ENCODE assay signal across 12 cellular contexts in genomic region chr1:214447557-214447871, GRCh38.
DNase-seq lines count a peak whose midpoint lies in the region; ATAC-seq, FAIRE-seq and TF ChIP-seq lines count a peak whose summit lies in the region.
"Had no signal": no experiment of that assay in that cellular context is flagged by ENCODE, and none has a peak within 500 bp of the region (broad histone marks: within the 10 kb centered on the region; RNA-seq: fewer than 3 reads in every experiment).

No MANE protein-coding gene starts in this region.

- H3K4me2 ChIP-seq in HepG2 (ENCODE audit: low read depth, low read length) (peak overlapping the region; percentile 80), OCI-LY7 (ENCODE audit: low read length) (no peak overlapping the region)

- no peaks in the 10 kb centered on the region; a peak in 1 of 5 replicates for H3K27me3 ChIP-seq in HepG2 (ENCODE audit: control insufficient read depth in 1 of 2, insufficient read depth in 2 of 2, low read length in 2 of 2)
- H3K27me3 ChIP-seq in right lobe of liver = no peaks in the 10 kb centered on the region
- H3K27me3 ChIP-seq in adipocyte (replicated peaks; ENCODE audit: control insufficient read depth, insufficient read depth, low read length) = no peaks in the 10 kb centered on the region
- no peaks in the 10 kb centered on the region for H3K27me3 ChIP-seq in iPS DF 6.9 (ENCODE audit: control insufficient read depth, insufficient read depth, low read length)

- H3K79me2 ChIP-seq in HepG2 (ENCODE audit: insufficient read depth, low read length) = no peaks in the 10 kb centered on the region
- H3K79me2 ChIP-seq in OCI-LY7 (ENCODE audit: insufficient read depth, low read depth, low read length) = no peaks in the 10 kb centered on the region

- no peak for TF ChIP-seq RAD21 in HepG2 (CRISPR knock-in tag; IDR thresholded peaks at IDR 0.05)

- in situ Hi-C loops in HepG2 (cut with HindIII; ENCODE audit: extremely low pct_ligation_motif_present, low pct_unique_long_range_greater_than_20kb) = no loop called here

- TF ChIP-seq EP300 in HepG2 (IDR thresholded peaks at IDR 0.05; ENCODE audit: low read depth in 2 of 2, low read length in 2 of 2) (no peak), HepG2 (CRISPR knock-in tag; IDR thresholded peaks at IDR 0.05; ENCODE audit: borderline replicate concordance) (no peak)

- ATAC-seq in HepG2 (peak; percentile 30; the same call in 2 of the 3 replicates), right lobe of liver (no peak)
- ATAC-seq: natural killer cell treated with Interleukin-12 subunit alpha and Interleukin-12 subunit beta and Interleukin-15 and Interleukin-18, amount 100 ng/mL, for 72 hours had no signal

- H3K36me3 ChIP-seq in HepG2 (replicated peaks in 1 of 2; ENCODE audit: control insufficient read depth in 1 of 2, insufficient read depth in 2 of 2, low read length in 2 of 2) = 0 out of 5 replicates have a peak, but pooled peaks cover 0 to 2% of the 10 kb centered on the region in 2 experiments
- no peaks in the 10 kb centered on the region for H3K36me3 ChIP-seq in right lobe of liver
- H3K36me3 ChIP-seq in adipocyte (ENCODE audit: control insufficient read depth, insufficient read depth, low read length, severe bottlenecking) = peaks cover 3% of the 10 kb centered on the region
- no peaks in the 10 kb centered on the region for H3K36me3 ChIP-seq in iPS DF 6.9 (ENCODE audit: control insufficient read depth, insufficient read depth, low read length)
- no peaks in the 10 kb centered on the region for H3K36me3 ChIP-seq in OCI-LY7 (ENCODE audit: insufficient read depth, low read length)

- H3K4me1 ChIP-seq in HepG2 (ENCODE audit: insufficient read depth, low read length) (peaks cover 20% of the 10 kb centered on the region), right lobe of liver (no peaks in the 10 kb centered on the region), adipocyte (ENCODE audit: control insufficient read depth, insufficient read depth, low read length) (peaks cover 51% of the 10 kb centered on the region), iPS DF 6.9 (ENCODE audit: control insufficient read depth, insufficient read depth, low read length) (peaks cover 5% of the 10 kb centered on the region), OCI-LY7 (ENCODE audit: insufficient read depth, low read length, poor library complexity, severe bottlenecking) (no peaks in the 10 kb centered on the region)

- CTCF ChIA-PET in HepG2 (lab: Yijun Ruan, JAX; ENCODE audit: low intra/inter-chr PET ratio, low total read pairs) (no interaction called here), OCI-LY7 (lab: Charles Lee; ENCODE audit: unreplicated experiment) (no interaction called here)

- intact Hi-C loops in HepG2 (cut with micrococcal nuclease; ENCODE audit: unreplicated experiment) (loop anchor here (1.0 to 5.0 kb wide), 3 partner anchors 8 to 104 kb away; partner anchors contain the start of gene PTPN14), right lobe of liver (cut with DNase I) (no loop called here), OCI-LY7 (cut with micrococcal nuclease; ENCODE audit: unreplicated experiment) (no loop called here)

- H4K20me1 ChIP-seq in HepG2 (ENCODE audit: insufficient read depth, low read length) (no peaks in the 10 kb centered on the region), OCI-LY7 (ENCODE audit: insufficient read depth, low read length) (no peaks in the 10 kb centered on the region)

- H3K9ac ChIP-seq in HepG2 (ENCODE audit: insufficient read depth, low read depth, low read length) (peak overlapping the region; percentile 35), adipocyte (ENCODE audit: low read length) (peak overlapping the region; percentile 52)

- WGBS in HepG2 (ENCODE audit: low lambda C conversion rate) = 88% methylated on average over 2 of the region's 2 CpGs
- WGBS in right lobe of liver (ENCODE audit: insufficient coverage, low coverage, low lambda C conversion rate, missing lambda C conversion rate) = 88% methylated on average over 2 of the region's 2 CpGs
- WGBS in iPS DF 6.9 (ENCODE audit: insufficient coverage, insufficient read length) = no CpG with 5 or more reads among the region's 2 CpGs

- no peak for TF ChIP-seq CTCF in HepG2 (CRISPR knock-in tag; IDR thresholded peaks at IDR 0.05)
- TF ChIP-seq CTCF in right lobe of liver (IDR thresholded peaks at IDR 0.05) = no peak
- no peak for TF ChIP-seq CTCF in OCI-LY7 (conservative IDR thresholded peaks at IDR 0.05; ENCODE audit: low read length)

- H3K9me2 ChIP-seq in OCI-LY7 (ENCODE audit: insufficient read depth, low read length) = no peaks in the 10 kb centered on the region

- no peaks in the 10 kb centered on the region for H3K9me3 ChIP-seq in HepG2 (ENCODE audit: low read length)
- no peaks in the 10 kb centered on the region for H3K9me3 ChIP-seq in right lobe of liver
- no peaks in the 10 kb centered on the region for H3K9me3 ChIP-seq in adipocyte (ENCODE audit: control insufficient read depth, low read length)
- no peaks in the 10 kb centered on the region for H3K9me3 ChIP-seq in iPS DF 6.9 (ENCODE audit: control insufficient read depth, insufficient read depth, low read length)
- H3K9me3 ChIP-seq in OCI-LY7 (ENCODE audit: low read length) = no peaks in the 10 kb centered on the region

- H3K4me3 ChIP-seq in HepG2 (replicated peaks in 1 of 3; ENCODE audit: insufficient read depth in 1 of 3, low read depth in 2 of 3, low read length in 3 of 3) (peak overlapping the region in 2 of 3 experiments; percentile 56 to 62; a peak in 2 of 6 replicates), right lobe of liver (no peak overlapping the region), adipocyte (ENCODE audit: low read length) (peak overlapping the region; percentile 12), iPS DF 6.9 (ENCODE audit: low read length) (no peak overlapping the region), OCI-LY7 (ENCODE audit: low read depth, low read length, poor library complexity, severe bottlenecking) (no peak overlapping the region)
- H3K4me3 ChIP-seq: K562 had no signal

- H3K27ac ChIP-seq in HepG2 (ENCODE audit: extremely low read length, insufficient read depth, low read length) (peak overlapping the region; percentile 28), right lobe of liver (no peak overlapping the region), iPS DF 6.9 (ENCODE audit: low read length) (peak overlapping the region; percentile 32), temporal lobe (ENCODE audit: low read depth, low read length) (peak overlapping the region; percentile 67), OCI-LY7 (ENCODE audit: low read depth, low read length, poor library complexity, severe bottlenecking) (no peak overlapping the region)

- no peak overlapping the region for H2AFZ ChIP-seq in HepG2 (ENCODE audit: low read length)
- no peak overlapping the region for H2AFZ ChIP-seq in OCI-LY7 (ENCODE audit: low read length)

- no peak for DNase-seq in HepG2 (ENCODE audit: low spot score)
- DNase-seq in right lobe of liver = no peak
- DNase-seq in adipocyte (ENCODE audit: low read depth) = peak; percentile 35
- no peak for DNase-seq in iPS DF 6.9 (ENCODE audit: low read depth, low spot score)
- DNase-seq in T-helper 9 cell = no peak
- no peak for DNase-seq in OCI-LY7 (ENCODE audit: low spot score)
- DNase-seq in NCI-H524 (lab: John Stamatoyannopoulos, UW) = no peak
- DNase-seq: DND-41; stimulated activated CD4-positive, alpha-beta T cell treated with anti-CD3 and anti-CD28 coated beads, Interleukin-12 subunit alpha, Interleukin-12 subunit beta, amount 100 ng/mL, for 4 hours had no signal

- no TSS peak for BruUV-seq in HepG2 (replicated peaks; lab: Mats Ljungman, UMichigan)
- BruUV-seq in OCI-LY7 (replicated peaks; lab: Mats Ljungman, UMichigan) = no TSS peak

- FAIRE-seq in HepG2 (lab: Jason Lieb, UNC) = no peak
- FAIRE-seq: K562 had no signal

- TF ChIP-seq POLR2A in HepG2 (IDR thresholded peaks at IDR 0.05; ENCODE audit: insufficient read depth in 1 of 2, low read depth in 2 of 2, low read length in 2 of 2) (no peak), right lobe of liver (IDR thresholded peaks at IDR 0.05) (no peak)

- POLR2A ChIA-PET in HepG2 (lab: Yijun Ruan, JAX) (interaction anchor here (1.2 kb wide), 1 partner anchor 26 kb away, joined by 4 read pairs; no protein-coding TSS in a partner anchor), OCI-LY7 (lab: Charles Lee) (no interaction called here)

TF ChIP-seq in HepG2, 621 proteins besides CTCF, POLR2A, EP300 and RAD21:
- TF ChIP-seq, protein P1, sequence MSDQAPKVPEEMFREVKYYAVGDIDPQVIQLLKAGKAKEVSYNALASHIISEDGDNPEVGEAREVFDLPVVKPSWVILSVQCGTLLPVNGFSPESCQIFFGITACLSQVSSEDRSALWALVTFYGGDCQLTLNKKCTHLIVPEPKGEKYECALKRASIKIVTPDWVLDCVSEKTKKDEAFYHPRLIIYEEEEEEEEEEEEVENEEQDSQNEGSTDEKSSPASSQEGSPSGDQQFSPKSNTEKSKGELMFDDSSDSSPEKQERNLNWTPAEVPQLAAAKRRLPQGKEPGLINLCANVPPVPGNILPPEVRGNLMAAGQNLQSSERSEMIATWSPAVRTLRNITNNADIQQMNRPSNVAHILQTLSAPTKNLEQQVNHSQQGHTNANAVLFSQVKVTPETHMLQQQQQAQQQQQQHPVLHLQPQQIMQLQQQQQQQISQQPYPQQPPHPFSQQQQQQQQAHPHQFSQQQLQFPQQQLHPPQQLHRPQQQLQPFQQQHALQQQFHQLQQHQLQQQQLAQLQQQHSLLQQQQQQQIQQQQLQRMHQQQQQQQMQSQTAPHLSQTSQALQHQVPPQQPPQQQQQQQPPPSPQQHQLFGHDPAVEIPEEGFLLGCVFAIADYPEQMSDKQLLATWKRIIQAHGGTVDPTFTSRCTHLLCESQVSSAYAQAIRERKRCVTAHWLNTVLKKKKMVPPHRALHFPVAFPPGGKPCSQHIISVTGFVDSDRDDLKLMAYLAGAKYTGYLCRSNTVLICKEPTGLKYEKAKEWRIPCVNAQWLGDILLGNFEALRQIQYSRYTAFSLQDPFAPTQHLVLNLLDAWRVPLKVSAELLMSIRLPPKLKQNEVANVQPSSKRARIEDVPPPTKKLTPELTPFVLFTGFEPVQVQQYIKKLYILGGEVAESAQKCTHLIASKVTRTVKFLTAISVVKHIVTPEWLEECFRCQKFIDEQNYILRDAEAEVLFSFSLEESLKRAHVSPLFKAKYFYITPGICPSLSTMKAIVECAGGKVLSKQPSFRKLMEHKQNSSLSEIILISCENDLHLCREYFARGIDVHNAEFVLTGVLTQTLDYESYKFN (CRISPR knock-in tag; conservative IDR thresholded peaks at IDR 0.05) = 0 out of 2 replicates have a peak, but pooled peaks have one; percentile 3
- no peak for TF ChIP-seq HIVEP1 (CRISPR knock-in tag; IDR thresholded peaks at IDR 0.05)

Comparison
In these comparisons a context has a peak if more than half of its experiments do, and no peak if none do; other contexts are left out.
1. H3K27ac ChIP-seq: peak in HepG2 (single experiment), iPS DF 6.9 (single experiment) and temporal lobe (single experiment); none in right lobe of liver (0 of 3) and OCI-LY7 (single experiment).
2. H3K4me3 ChIP-seq: peak in HepG2 (2 of 3) and adipocyte (single experiment); none in right lobe of liver (0 of 3), iPS DF 6.9 (single experiment) and OCI-LY7 (single experiment).